In genomic region chr5:75330404-75330803, GRCh38 we compare ENCODE assay signal across 24 cellular contexts.
"Had no signal": no experiment of that assay in that cellular context is flagged by ENCODE, and none has a peak within 500 bp of the region (broad histone marks: within the 10 kb centered on the region; RNA-seq: fewer than 3 reads in every experiment).

No MANE protein-coding gene starts in this region.

- H3K9me3 Mint-ChIP-seq: effector memory CD8-positive, alpha-beta T cell; endodermal cell; immature natural killer cell had no signal

- FAIRE-seq: endometrium, endothelial cell of umbilical vein, frontal cortex, kidney had no signal

- H3K27ac ChIP-seq: colonic mucosa, esophagus muscularis mucosa, foreskin keratinocyte, gastroesophageal sphincter, heart left ventricle, left lung, lower lobe of right lung had no signal

- H3K36me3 ChIP-seq: colonic mucosa, esophagus muscularis mucosa, gastroesophageal sphincter, heart left ventricle, left lung, lower lobe of right lung had no signal

- H3K36me3 Mint-ChIP-seq: immature natural killer cell had no signal

- ATAC-seq: effector memory CD8-positive, alpha-beta T cell; foreskin keratinocyte; gastroesophageal sphincter; heart left ventricle; left lung; left ventricle myocardium superior; lower lobe of right lung had no signal

- H3K4me2 ChIP-seq: hepatocyte had no signal

- H3K4me1 Mint-ChIP-seq: immature natural killer cell had no signal

- H3K27ac Mint-ChIP-seq: dendritic cell treated with granulocyte-macrophage colony-stimulating factor and Interleukin-4, amounts not matched to agents 40 ng/mL and 50 ng/mL, for 4 days; effector memory CD8-positive, alpha-beta T cell; endodermal cell; immature natural killer cell had no signal

- H3K9me3 ChIP-seq: colonic mucosa, esophagus muscularis mucosa, gastroesophageal sphincter, heart left ventricle, left lung, lower lobe of right lung had no signal

- H3K4me1 ChIP-seq: colonic mucosa, esophagus muscularis mucosa, foreskin keratinocyte, gastroesophageal sphincter, heart left ventricle, left lung, lower lobe of right lung had no signal

- H2AFZ ChIP-seq: hepatocyte had no signal

- H3K79me2 ChIP-seq: hepatocyte had no signal

- H3K27me3 ChIP-seq: colonic mucosa, esophagus muscularis mucosa, foreskin keratinocyte, gastroesophageal sphincter, heart left ventricle, hepatocyte, left lung had no signal

- H3K4me3 ChIP-seq: colonic mucosa, esophagus muscularis mucosa, gastroesophageal sphincter, heart left ventricle, hepatocyte, left lung, lower lobe of right lung had no signal

- H3K4me3 Mint-ChIP-seq: dendritic cell treated with granulocyte-macrophage colony-stimulating factor and Interleukin-4, amounts not matched to agents 40 ng/mL and 50 ng/mL, for 4 days; effector memory CD8-positive, alpha-beta T cell; endodermal cell; immature natural killer cell had no signal

- DNase-seq: colonic mucosa; cortex of kidney; effector CD8-positive, alpha-beta T cell; effector memory CD8-positive, alpha-beta T cell; endodermal cell; foreskin keratinocyte; heart left ventricle; hypothalamus; immature natural killer cell; islet precursor cell; kidney; kidney glomerular epithelial cell; left lung; left ventricle myocardium superior; lower lobe of right lung; mesenchymal stem cell; midbrain had no signal

- H3K27me3 Mint-ChIP-seq: dendritic cell treated with granulocyte-macrophage colony-stimulating factor and Interleukin-4, amounts not matched to agents 40 ng/mL and 50 ng/mL, for 4 days had no signal
